Comparison of ENCODE assay signal across 25 cellular contexts in genomic region chr3:127450331-127450730, GRCh38.
DNase-seq lines count a peak whose midpoint lies in the region; ATAC-seq and TF ChIP-seq lines count a peak whose summit lies in the region.
"Had no signal": no experiment of that assay in that cellular context is flagged by ENCODE, and none has a peak within 500 bp of the region (broad histone marks: within the 10 kb centered on the region; RNA-seq: fewer than 3 reads in every experiment).

No MANE protein-coding gene starts in this region.

- H3K4me2 ChIP-seq in osteoblast (ENCODE audit: insufficient read depth, low read length), result no peak overlapping the region

- TF ChIP-seq CTCF in left ventricle myocardium inferior (IDR thresholded peaks at IDR 0.05; ENCODE audit: borderline replicate concordance), result no peak
- TF ChIP-seq CTCF in osteoblast (IDR thresholded peaks at IDR 0.05; ENCODE audit: extremely low read depth, low read depth, low read length), result no peak
- no peak for TF ChIP-seq CTCF in upper lobe of left lung (IDR thresholded peaks at IDR 0.05)

- intact Hi-C loops in left cardiac atrium (cut with DNase I) (loop anchor here (10.0 kb wide), 4 partner anchors 436 to 926 kb away; partner anchors contain the start of gene CHST13 (in 1 of the 2)), left ventricle myocardium inferior (cut with micrococcal nuclease) (no loop called here)

- H3K27me3 ChIP-seq in left ventricle myocardium inferior (ENCODE audit: low read depth) (peaks cover 75% of the 10 kb centered on the region), osteoblast (ENCODE audit: insufficient read depth, low read length) (peaks cover 31% of the 10 kb centered on the region), upper lobe of left lung (no peaks in the 10 kb centered on the region)
- H3K27me3 ChIP-seq: breast epithelium, colonic mucosa had no signal

- peak; percentile 5 for DNase-seq in left cardiac atrium
- DNase-seq in left ventricle myocardium inferior, result no peak
- DNase-seq in ecto neural progenitor cell (ENCODE audit: low spot score), result peak; percentile 32
- peak; percentile 30 for DNase-seq in osteoblast (ENCODE audit: insufficient read length, low spot score, missing footprints)
- peak; percentile 19 to 38 for DNase-seq in upper lobe of left lung
- no peak for DNase-seq in NCI-H774 (lab: John Stamatoyannopoulos, UW)
- DNase-seq in OCI-M2 (lab: John Stamatoyannopoulos, UW; ENCODE audit: unreplicated experiment), result no peak
- DNase-seq: activated CD4-positive, alpha-beta T cell treated with anti-CD3 and anti-CD28 coated beads, Interleukin-2, amount 50 U/mL, for 48 hours; colonic mucosa; effector memory CD4-positive, alpha-beta T cell; EL; GOT3; HFFc6; naive thymus-derived CD8-positive, alpha-beta T cell; NCI-H446 treated with DMSO at 0.1 percent for 48 hours; PC-3; retina; Right ventricle myocardium superior; stimulated activated CD8-positive, alpha-beta memory T cell treated with anti-CD3 and anti-CD28 coated beads, Interleukin-4, amount 100 ng/mL, for 48 hours had no signal

- no peak for TF ChIP-seq EP300 in upper lobe of left lung (IDR thresholded peaks at IDR 0.05)

- no peak overlapping the region for H3K27ac ChIP-seq in left ventricle myocardium inferior (replicated peaks)
- no peak overlapping the region for H3K27ac ChIP-seq in osteoblast (ENCODE audit: low read depth, low read length)
- H3K27ac ChIP-seq in upper lobe of left lung, result no peak overlapping the region
- H3K27ac ChIP-seq: breast epithelium, colonic mucosa, left lung, pancreas had no signal

- H3K4me3 ChIP-seq in left ventricle myocardium inferior, result no peak overlapping the region
- H3K4me3 ChIP-seq in osteoblast (ENCODE audit: insufficient read depth, low read length), result no peak overlapping the region
- no peak overlapping the region for H3K4me3 ChIP-seq in upper lobe of left lung
- H3K4me3 ChIP-seq: breast epithelium, colonic mucosa, left lung, pancreas had no signal

- ATAC-seq in left cardiac atrium (no peak), upper lobe of left lung (ENCODE audit: low FRiP score in 2 of 2) (no peak), HG02763 (IDR thresholded peaks at IDR 0.05; ENCODE audit: unreplicated experiment) (no peak)
- ATAC-seq: activated naive CD4-positive, alpha-beta T cell treated with anti-CD3 and anti-CD28 coated beads, Interleukin-2, amount 50 U/mL, for 72 hours; left lung; naive thymus-derived CD8-positive, alpha-beta T cell; pancreas; PC-3; SK-N-SH treated with all-trans-retinoic acid at 6 μM for 48 hours had no signal

- H3K36me3 ChIP-seq in left ventricle myocardium inferior, result no peaks in the 10 kb centered on the region
- no peaks in the 10 kb centered on the region for H3K36me3 ChIP-seq in osteoblast (ENCODE audit: insufficient read depth, low read length)
- H3K36me3 ChIP-seq in upper lobe of left lung, result no peaks in the 10 kb centered on the region
- H3K36me3 ChIP-seq: breast epithelium, colonic mucosa, left lung, pancreas had no signal

- no peaks in the 10 kb centered on the region for H3K9me3 ChIP-seq in left ventricle myocardium inferior (replicated peaks)
- H3K9me3 ChIP-seq in osteoblast (ENCODE audit: low read depth, low read length), result no peaks in the 10 kb centered on the region
- no peaks in the 10 kb centered on the region for H3K9me3 ChIP-seq in upper lobe of left lung
- H3K9me3 ChIP-seq: breast epithelium, colonic mucosa, left lung, pancreas had no signal

- 86 to 95% methylated on average over 6 to 8 of the region's 8 CpGs for WGBS in upper lobe of left lung, 2 donors

- H3K4me1 ChIP-seq in left ventricle myocardium inferior (peaks cover 4% of the 10 kb centered on the region), osteoblast (ENCODE audit: insufficient read depth, low read length) (no peaks in the 10 kb centered on the region), upper lobe of left lung (peaks cover under 1 to 4% (median 3%) of the 10 kb centered on the region in 4 donors)
- H3K4me1 ChIP-seq: colonic mucosa, pancreas had no signal

- no peaks in the 10 kb centered on the region for H3K79me2 ChIP-seq in osteoblast (ENCODE audit: insufficient read depth, low read length)

- no peak for TF ChIP-seq POLR2A in upper lobe of left lung (IDR thresholded peaks at IDR 0.05)

- peaks cover 2% of the 10 kb centered on the region for H4K20me1 ChIP-seq in osteoblast (ENCODE audit: insufficient read depth, low read length)

- no peak overlapping the region for H2AFZ ChIP-seq in osteoblast (ENCODE audit: low read length)

Comparison
In these comparisons a context has a peak if more than half of its experiments do, and no peak if none do; other contexts are left out.
1. DNase-seq: peak in left cardiac atrium (single experiment), ecto neural progenitor cell (single experiment), osteoblast (single experiment) and upper lobe of left lung (2 of 2); none in left ventricle myocardium inferior (single experiment), NCI-H774 (single experiment) and OCI-M2 (single experiment).